12 cellular contexts compared by ENCODE assay signal in genomic region chr7:77887567-77887966, GRCh38.
DNase-seq lines count a peak whose midpoint lies in the region; ATAC-seq and TF ChIP-seq lines count a peak whose summit lies in the region.
"Had no signal": no experiment of that assay in that cellular context is flagged by ENCODE, and none has a peak within 500 bp of the region (broad histone marks: within the 10 kb centered on the region; RNA-seq: fewer than 3 reads in every experiment).

No MANE protein-coding gene starts in this region.

- H3K4me1 ChIP-seq in colonic mucosa (no peaks in the 10 kb centered on the region), esophagus muscularis mucosa (peaks cover 0 to 8% (median 6%) of the 10 kb centered on the region in 4 donors)
- H3K4me1 ChIP-seq: BLaER1 had no signal

- no peak for TF ChIP-seq CTCF in fibroblast of mammary gland (conservative IDR thresholded peaks at IDR 0.05; ENCODE audit: control insufficient read depth, insufficient read depth, low read depth, low read length)
- TF ChIP-seq CTCF in colonic mucosa (IDR thresholded peaks at IDR 0.05) = no peak
- no peak for TF ChIP-seq CTCF in esophagus muscularis mucosa (IDR thresholded peaks at IDR 0.05)

- POLR2A ChIA-PET in T-cell (lab: Charles Lee) = no interaction called here

- no peak overlapping the region for H3K4me3 Mint-ChIP-seq in activated naive CD8-positive, alpha-beta T cell treated with anti-CD3 and anti-CD28 coated beads, Interleukin-2, amount 50 U/mL, for 24 hours
- H3K4me3 Mint-ChIP-seq in activated naive CD8-positive, alpha-beta T cell treated with anti-CD3 and anti-CD28 coated beads for 36 hours = no peak overlapping the region
- H3K4me3 Mint-ChIP-seq in stimulated activated effector memory CD8-positive, alpha-beta T cell treated with anti-CD3 and anti-CD28 coated beads, Interleukin-12 subunit alpha, Interleukin-12 subunit beta, amount 100 ng/mL, for 72 hours = no peak overlapping the region
- no peak overlapping the region for H3K4me3 Mint-ChIP-seq in T-cell

- H3K36me3 ChIP-seq in colonic mucosa (no peaks in the 10 kb centered on the region), esophagus muscularis mucosa (no peaks in the 10 kb centered on the region)
- H3K36me3 ChIP-seq: BLaER1 had no signal

- TF ChIP-seq EP300 in esophagus muscularis mucosa (IDR thresholded peaks at IDR 0.05) = no peak

- WGBS in esophagus muscularis mucosa = 36% methylated on average over 1 of the region's 1 CpG

- H3K36me3 Mint-ChIP-seq in activated naive CD8-positive, alpha-beta T cell treated with anti-CD3 and anti-CD28 coated beads, Interleukin-2, amount 50 U/mL, for 24 hours (ENCODE audit: low read depth) = peaks cover 3% of the 10 kb centered on the region
- H3K36me3 Mint-ChIP-seq in activated naive CD8-positive, alpha-beta T cell treated with anti-CD3 and anti-CD28 coated beads for 36 hours = peaks cover 12% of the 10 kb centered on the region
- peaks cover 37% of the 10 kb centered on the region for H3K36me3 Mint-ChIP-seq in stimulated activated effector memory CD8-positive, alpha-beta T cell treated with anti-CD3 and anti-CD28 coated beads, Interleukin-12 subunit alpha, Interleukin-12 subunit beta, amount 100 ng/mL, for 72 hours
- H3K36me3 Mint-ChIP-seq in T-cell = peaks cover 21% of the 10 kb centered on the region

- TF ChIP-seq POLR2A in esophagus muscularis mucosa (IDR thresholded peaks at IDR 0.05; ENCODE audit: low read depth) = no peak

- intact Hi-C loops in colonic mucosa (cut with DNase I) = no loop called here
- intact Hi-C loops in esophagus muscularis mucosa (cut with DNase I) = no loop called here

- no peaks in the 10 kb centered on the region for H3K9me3 Mint-ChIP-seq in activated naive CD8-positive, alpha-beta T cell treated with anti-CD3 and anti-CD28 coated beads, Interleukin-2, amount 50 U/mL, for 24 hours
- no peaks in the 10 kb centered on the region for H3K9me3 Mint-ChIP-seq in activated naive CD8-positive, alpha-beta T cell treated with anti-CD3 and anti-CD28 coated beads for 36 hours
- H3K9me3 Mint-ChIP-seq in stimulated activated effector memory CD8-positive, alpha-beta T cell treated with anti-CD3 and anti-CD28 coated beads, Interleukin-12 subunit alpha, Interleukin-12 subunit beta, amount 100 ng/mL, for 72 hours = no peaks in the 10 kb centered on the region
- no peaks in the 10 kb centered on the region for H3K9me3 Mint-ChIP-seq in T-cell

- peaks cover 15% of the 10 kb centered on the region for H3K4me1 Mint-ChIP-seq in activated naive CD8-positive, alpha-beta T cell treated with anti-CD3 and anti-CD28 coated beads, Interleukin-2, amount 50 U/mL, for 24 hours
- H3K4me1 Mint-ChIP-seq in activated naive CD8-positive, alpha-beta T cell treated with anti-CD3 and anti-CD28 coated beads for 36 hours = peaks cover 4% of the 10 kb centered on the region
- H3K4me1 Mint-ChIP-seq in stimulated activated effector memory CD8-positive, alpha-beta T cell treated with anti-CD3 and anti-CD28 coated beads, Interleukin-12 subunit alpha, Interleukin-12 subunit beta, amount 100 ng/mL, for 72 hours = peaks cover 23% of the 10 kb centered on the region
- H3K4me1 Mint-ChIP-seq in T-cell = peaks cover 16 to 31% (median 29%) of the 10 kb centered on the region in 3 donors

- no peaks in the 10 kb centered on the region for H3K27me3 Mint-ChIP-seq in activated naive CD8-positive, alpha-beta T cell treated with anti-CD3 and anti-CD28 coated beads, Interleukin-2, amount 50 U/mL, for 24 hours
- H3K27me3 Mint-ChIP-seq in activated naive CD8-positive, alpha-beta T cell treated with anti-CD3 and anti-CD28 coated beads for 36 hours = no peaks in the 10 kb centered on the region
- H3K27me3 Mint-ChIP-seq in T-cell = no peaks in the 10 kb centered on the region

- H3K4me3 ChIP-seq in fibroblast of mammary gland (ENCODE audit: control insufficient read depth, low read depth, low read length) = no peak overlapping the region
- H3K4me3 ChIP-seq in colonic mucosa = no peak overlapping the region
- H3K4me3 ChIP-seq in esophagus muscularis mucosa = no peak overlapping the region
- H3K4me3 ChIP-seq: BLaER1 had no signal

- H3K27ac ChIP-seq in colonic mucosa (no peak overlapping the region), esophagus muscularis mucosa (replicated peaks in 1 of 4) (no peak overlapping the region)
- H3K27ac ChIP-seq: BLaER1 had no signal

- H3K27ac Mint-ChIP-seq in activated naive CD8-positive, alpha-beta T cell treated with anti-CD3 and anti-CD28 coated beads, Interleukin-2, amount 50 U/mL, for 24 hours = no peak overlapping the region
- H3K27ac Mint-ChIP-seq in activated naive CD8-positive, alpha-beta T cell treated with anti-CD3 and anti-CD28 coated beads for 36 hours = no peak overlapping the region
- peak overlapping the region; percentile 81 for H3K27ac Mint-ChIP-seq in stimulated activated effector memory CD8-positive, alpha-beta T cell treated with anti-CD3 and anti-CD28 coated beads, Interleukin-12 subunit alpha, Interleukin-12 subunit beta, amount 100 ng/mL, for 72 hours
- peak overlapping the region in 1 of 2 donors; percentile 12 for H3K27ac Mint-ChIP-seq in T-cell

- ATAC-seq in activated naive CD8-positive, alpha-beta T cell treated with anti-CD3 and anti-CD28 coated beads, Interleukin-2, amount 50 U/mL, for 24 hours = peak; percentile 49
- peak; percentile 96 for ATAC-seq in stimulated activated effector memory CD8-positive, alpha-beta T cell treated with anti-CD3 and anti-CD28 coated beads, Interleukin-12 subunit alpha, Interleukin-12 subunit beta, amount 100 ng/mL, for 72 hours
- ATAC-seq in T-cell (replicated peaks in 1 of 4) = no peak
- ATAC-seq: sciatic nerve had no signal

- no peaks in the 10 kb centered on the region for H3K9me3 ChIP-seq in colonic mucosa
- H3K9me3 ChIP-seq in esophagus muscularis mucosa = no peaks in the 10 kb centered on the region
- H3K9me3 ChIP-seq: BLaER1 had no signal

- H3K27me3 ChIP-seq in colonic mucosa (no peaks in the 10 kb centered on the region), esophagus muscularis mucosa (no peaks in the 10 kb centered on the region)
- H3K27me3 ChIP-seq: BLaER1 had no signal

- DNase-seq in activated naive CD8-positive, alpha-beta T cell treated with anti-CD3 and anti-CD28 coated beads, Interleukin-2, amount 50 U/mL, for 24 hours = no peak
- no peak for DNase-seq in activated naive CD8-positive, alpha-beta T cell treated with anti-CD3 and anti-CD28 coated beads for 36 hours
- DNase-seq in RKO (ENCODE audit: low spot score) (peak; percentile 75), fibroblast of mammary gland (ENCODE audit: low read depth) (peak; percentile 87), T-cell (no peak), colonic mucosa (no peak), esophagus muscularis mucosa (ENCODE audit: extremely low spot score) (no peak)
- no peak for DNase-seq in stimulated activated effector memory CD8-positive, alpha-beta T cell treated with anti-CD3 and anti-CD28 coated beads, Interleukin-12 subunit alpha, Interleukin-12 subunit beta, amount 100 ng/mL, for 72 hours (ENCODE audit: low spot score in 2 of 2)
- DNase-seq: activated CD4-positive, alpha-beta T cell treated with anti-CD3 and anti-CD28 coated beads, Interleukin-2, amount 50 U/mL, for 4 hours; mesendoderm had no signal

- H3K9ac ChIP-seq in colonic mucosa (ENCODE audit: low read depth in 2 of 2, low read length in 2 of 2) = no peak overlapping the region
- H3K9ac ChIP-seq: BLaER1 had no signal

- CTCF ChIA-PET in T-cell (lab: Charles Lee) = no interaction called here

Comparison
In these comparisons a context has a peak if more than half of its experiments do, and no peak if none do; other contexts are left out.
1. ATAC-seq: peak in activated naive CD8-positive, alpha-beta T cell treated with anti-CD3 and anti-CD28 coated beads, Interleukin-2, amount 50 U/mL, for 24 hours (single experiment) and stimulated activated effector memory CD8-positive, alpha-beta T cell treated with anti-CD3 and anti-CD28 coated beads, Interleukin-12 subunit alpha, Interleukin-12 subunit beta, amount 100 ng/mL, for 72 hours (single experiment); none in T-cell (0 of 4).
2. DNase-seq: peak in RKO (single experiment) and fibroblast of mammary gland (single experiment); none in activated naive CD8-positive, alpha-beta T cell treated with anti-CD3 and anti-CD28 coated beads, Interleukin-2, amount 50 U/mL, for 24 hours (single experiment), activated naive CD8-positive, alpha-beta T cell treated with anti-CD3 and anti-CD28 coated beads for 36 hours (single experiment), stimulated activated effector memory CD8-positive, alpha-beta T cell treated with anti-CD3 and anti-CD28 coated beads, Interleukin-12 subunit alpha, Interleukin-12 subunit beta, amount 100 ng/mL, for 72 hours (0 of 2), T-cell (0 of 34), colonic mucosa (single experiment) and esophagus muscularis mucosa (single experiment).